8 cellular contexts compared by ENCODE assay signal in the genomic region with DNA sequence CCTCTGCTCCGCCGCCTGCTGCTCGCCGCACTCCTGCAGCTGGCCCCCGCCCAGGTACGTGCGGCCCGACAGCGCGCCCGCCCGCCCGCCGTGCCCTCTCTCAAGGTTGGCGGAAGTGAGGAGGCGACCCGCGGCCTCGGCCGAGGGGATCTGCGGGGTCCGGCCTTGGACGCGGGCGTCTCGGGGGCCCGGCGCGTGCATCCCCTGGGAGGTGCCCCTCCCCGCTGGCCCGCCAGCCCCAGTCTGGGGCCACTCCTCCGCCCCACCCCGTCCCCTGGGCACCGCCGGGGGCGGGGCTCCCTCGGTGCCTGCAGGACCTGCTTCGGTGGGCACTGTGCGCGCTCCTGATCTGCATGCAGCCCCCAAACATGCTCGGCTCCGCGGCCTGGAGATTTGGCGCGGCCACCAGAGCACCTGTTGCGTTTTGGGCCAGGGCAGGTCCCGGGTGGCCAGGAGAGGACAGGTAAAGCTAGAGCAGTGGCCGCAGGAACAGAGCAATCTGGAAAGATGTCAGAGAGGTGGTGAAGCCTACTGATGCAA. TPM values are rescaled to one million over a fixed set of nuclear protein-coding genes. Genes with fewer than 3 reads are reported as not detected.
DNase-seq lines count a peak whose midpoint lies in the region; ATAC-seq and TF ChIP-seq lines count a peak whose summit lies in the region.

No MANE protein-coding gene starts in this region.

- peak overlapping the region; percentile 82 for H3K4me3 ChIP-seq in HUES6 (ENCODE audit: low read depth, low read length)
- H3K4me3 ChIP-seq in WERI-Rb-1 (ENCODE audit: low read depth, low read length) = peak overlapping the region; percentile 41
- peak overlapping the region; percentile 59 to 77 (median 70) for H3K4me3 ChIP-seq in transverse colon

- in situ Hi-C loops in transverse colon (cut with MboI; ENCODE audit: low pct_ligation_motif_present in 1 of 4, low pct_unique_long_range_greater_than_20kb in 1 of 4, low sequenced_read_pairs in 3 of 4) = no loop called here

- DNase-seq in WERI-Rb-1 = no peak
- peak in 1 of 2 donors; percentile 73 for DNase-seq in memory B cell (ENCODE audit: low spot score in 2 of 2)
- DNase-seq in transverse colon = peak; percentile 77
- no peak for DNase-seq in SHP77 treated with DMSO at 0.1 percent for 48 hours (lab: John Stamatoyannopoulos, UW)
- no peak for DNase-seq in NCI-H187 (lab: John Stamatoyannopoulos, UW)

- TF ChIP-seq CTCF in WERI-Rb-1 (IDR thresholded peaks at IDR 0.05; ENCODE audit: low read depth, low read length) (no peak), transverse colon (IDR thresholded peaks at IDR 0.05) (no peak)

- no peaks in the 10 kb centered on the region for H3K27me3 Mint-ChIP-seq in dendritic cell treated with granulocyte-macrophage colony-stimulating factor and Interleukin-4, amounts not matched to agents 40 ng/mL and 50 ng/mL, for 4 days
- H3K27me3 Mint-ChIP-seq in memory B cell = no peaks in the 10 kb centered on the region

- intact Hi-C loops in dendritic cell treated with granulocyte-macrophage colony-stimulating factor and Interleukin-4, amounts not matched to agents 40 ng/mL and 50 ng/mL, for 4 days (cut with micrococcal nuclease) = no loop called here
- intact Hi-C loops in transverse colon (cut with DNase I; ENCODE audit: low total_unique reads) = no loop called here

- H3K36me3 ChIP-seq in HUES6 (ENCODE audit: control insufficient read depth, insufficient read depth, low read length) (peaks cover 19% of the 10 kb centered on the region), WERI-Rb-1 (peaks cover 22% of the 10 kb centered on the region), transverse colon (no peaks in the 10 kb centered on the region)

- H3K27me3 ChIP-seq in HUES6 (ENCODE audit: control insufficient read depth, insufficient read depth, low read length) = peaks cover 3% of the 10 kb centered on the region; the same call in 1 of the 2 replicates
- H3K27me3 ChIP-seq in WERI-Rb-1 (ENCODE audit: insufficient read depth, low read depth, severe bottlenecking) = no peaks in the 10 kb centered on the region
- no peaks in the 10 kb centered on the region for H3K27me3 ChIP-seq in transverse colon

- H3K4me1 Mint-ChIP-seq in dendritic cell treated with granulocyte-macrophage colony-stimulating factor and Interleukin-4, amounts not matched to agents 40 ng/mL and 50 ng/mL, for 4 days (ENCODE audit: low read depth) = peaks cover 84% of the 10 kb centered on the region
- H3K4me1 Mint-ChIP-seq in memory B cell = peaks cover 43% of the 10 kb centered on the region

- H3K9me3 Mint-ChIP-seq in dendritic cell treated with granulocyte-macrophage colony-stimulating factor and Interleukin-4, amounts not matched to agents 40 ng/mL and 50 ng/mL, for 4 days = no peaks in the 10 kb centered on the region
- no peaks in the 10 kb centered on the region for H3K9me3 Mint-ChIP-seq in memory B cell

- H3K4me1 ChIP-seq in HUES6 (ENCODE audit: control insufficient read depth, insufficient read depth, low read length) (peaks cover 8% of the 10 kb centered on the region), transverse colon (peaks cover 12 to 78% (median 58%) of the 10 kb centered on the region in 4 donors)

- H3K36me3 Mint-ChIP-seq in dendritic cell treated with granulocyte-macrophage colony-stimulating factor and Interleukin-4, amounts not matched to agents 40 ng/mL and 50 ng/mL, for 4 days (ENCODE audit: low read depth) = peaks cover 70% of the 10 kb centered on the region
- H3K36me3 Mint-ChIP-seq in memory B cell = peaks cover 6% of the 10 kb centered on the region

- H3K27ac ChIP-seq in HUES6 (ENCODE audit: low read depth, low read length) (no peak overlapping the region), WERI-Rb-1 (peak overlapping the region; percentile 58), transverse colon (peak overlapping the region; percentile 81 to 95 (median 87))

- peak overlapping the region; percentile 17 for H3K9ac ChIP-seq in HUES6 (ENCODE audit: low read length)

- ATAC-seq in memory B cell (ENCODE audit: low read depth) = peak; percentile 50

- no peak for TF ChIP-seq EP300 in transverse colon (IDR thresholded peaks at IDR 0.05; ENCODE audit: low read depth)

- H3K4me3 Mint-ChIP-seq in dendritic cell treated with granulocyte-macrophage colony-stimulating factor and Interleukin-4, amounts not matched to agents 40 ng/mL and 50 ng/mL, for 4 days = peak overlapping the region; percentile 88
- peak overlapping the region; percentile 93 for H3K4me3 Mint-ChIP-seq in memory B cell

- WGBS in transverse colon (ENCODE audit: low coverage in 1 of 2), 2 donors = 2% methylated on average over 36 of the region's 48 CpGs; no CpG with 5 or more reads in 1 of the 2 donors

- TF ChIP-seq POLR2A in GM15510 (IDR thresholded peaks at IDR 0.05; ENCODE audit: borderline replicate concordance, extremely low read depth, insufficient read length) (peak; percentile 44), transverse colon (IDR thresholded peaks at IDR 0.05) (peak; percentile 42)

- no peaks in the 10 kb centered on the region for H3K9me3 ChIP-seq in HUES6 (ENCODE audit: control insufficient read depth, insufficient read depth, low read depth, low read length)
- H3K9me3 ChIP-seq in WERI-Rb-1 (ENCODE audit: severe bottlenecking) = no peaks in the 10 kb centered on the region
- H3K9me3 ChIP-seq in transverse colon = no peaks in the 10 kb centered on the region

- H3K27ac Mint-ChIP-seq in dendritic cell treated with granulocyte-macrophage colony-stimulating factor and Interleukin-4, amounts not matched to agents 40 ng/mL and 50 ng/mL, for 4 days = peak overlapping the region; percentile 57
- peak overlapping the region; percentile 92 for H3K27ac Mint-ChIP-seq in memory B cell

RNA-seq across cellular contexts. Expression of a gene that starts 0.5 kb away (rescaled TPM):
- 10 to 100 TPM; 34.0 to 84.9 (median 36.8) TPM for total RNA-seq in transverse colon

RNA-seq across cellular contexts. Expression of a gene that starts 4.6 kb away (rescaled TPM):
- 100 to 1,000 TPM in 1 of 4 donors, 10 to 100 TPM in 3; 52.6 to 214 (median 76.0) TPM for total RNA-seq in transverse colon

RNA-seq across cellular contexts. Expression of a gene that starts 6.0 kb away (rescaled TPM):
- total RNA-seq in transverse colon = 100 to 1,000 TPM in 2 of 4 donors, 10 to 100 TPM in 2; 63.6 to 203 (median 102) TPM

RNA-seq across cellular contexts. Expression of a gene that starts 8.8 kb away (rescaled TPM):
- total RNA-seq in transverse colon = 100 to 1,000 TPM in 3 of 4 donors, 10 to 100 TPM in 1; 84.0 to 215 (median 127) TPM

RNA-seq across cellular contexts. Expression of a gene that starts 8.9 kb away (rescaled TPM):
- total RNA-seq in transverse colon = 100 to 1,000 TPM in 2 of 4 donors, 10 to 100 TPM in 2; 82.4 to 113 (median 99.1) TPM
